In genomic region chr16:643050-643368, GRCh38 we compare ENCODE assay signal across 8 cellular contexts. TPM values are rescaled to one million over a fixed set of nuclear protein-coding genes. Genes with fewer than 3 reads are reported as not detected.
DNase-seq lines count a peak whose midpoint lies in the region; ATAC-seq and TF ChIP-seq lines count a peak whose summit lies in the region.

No MANE protein-coding gene starts in this region.

- peaks cover 3% of the 10 kb centered on the region for H3K27me3 Mint-ChIP-seq in neural progenitor cell (ENCODE audit: insufficient read depth, low read depth)

- H3K4me2 ChIP-seq in BLaER1 treated with 17β-estradiol and CSF1 and Interleukin-3, amounts not matched to agents 10 nM and 100 nM = peak overlapping the region; percentile 86 to 100 (median 99)
- peak overlapping the region; percentile 76 for H3K4me2 ChIP-seq in Loucy (ENCODE audit: low read depth, low read length, poor library complexity, severe bottlenecking)
- H3K4me2 ChIP-seq in neural progenitor cell = no peak overlapping the region

- no peak overlapping the region for H3K27ac Mint-ChIP-seq in neural progenitor cell

- peak overlapping the region; percentile 76 to 92 (median 87) for H3K9ac ChIP-seq in BLaER1 treated with 17β-estradiol and CSF1 and Interleukin-3, amounts not matched to agents 10 nM and 100 nM
- H3K9ac ChIP-seq in Loucy (ENCODE audit: low read depth, low read length, poor library complexity, severe bottlenecking) (peak overlapping the region; percentile 62), duodenal mucosa (ENCODE audit: low read depth in 1 of 2, low read length in 2 of 2) (peak overlapping the region; percentile 79), neural progenitor cell (no peak overlapping the region)

- peak overlapping the region; percentile 76 to 95 (median 86) for H3K4me3 ChIP-seq in BLaER1 treated with 17β-estradiol and CSF1 and Interleukin-3, amounts not matched to agents 10 nM and 100 nM
- H3K4me3 ChIP-seq in Loucy (ENCODE audit: low read length, poor library complexity, severe bottlenecking) (peak overlapping the region; percentile 82), duodenal mucosa (ENCODE audit: low read depth in 1 of 2, low read length in 2 of 2) (peak overlapping the region; percentile 73 to 83), neural progenitor cell (no peak overlapping the region)

- ATAC-seq in HG02642 (IDR thresholded peaks at IDR 0.05; ENCODE audit: poor library complexity, unreplicated experiment) = no peak

- no peaks in the 10 kb centered on the region for H3K9me3 Mint-ChIP-seq in neural progenitor cell

- no peaks in the 10 kb centered on the region for H3K9me3 ChIP-seq in BLaER1 treated with 17β-estradiol and CSF1 and Interleukin-3, amounts not matched to agents 10 nM and 100 nM (replicated peaks in 1 of 11)
- H3K9me3 ChIP-seq in Loucy (ENCODE audit: insufficient read depth, low read depth, low read length) (no peaks in the 10 kb centered on the region), duodenal mucosa (ENCODE audit: control insufficient read depth in 1 of 2, low read length in 2 of 2) (no peaks in the 10 kb centered on the region), neural progenitor cell (ENCODE audit: low read depth) (no peaks in the 10 kb centered on the region)

- peaks cover 5% of the 10 kb centered on the region; the same call in 1 of the 2 replicates for H3K79me2 ChIP-seq in Loucy (ENCODE audit: insufficient read depth, low read length)
- no peaks in the 10 kb centered on the region for H3K79me2 ChIP-seq in neural progenitor cell (ENCODE audit: low read depth)

- peaks cover 26 to 57% (median 52%) of the 10 kb centered on the region in 11 experiments; a peak in 19 of 22 replicates for H4K20me1 ChIP-seq in BLaER1 treated with 17β-estradiol and CSF1 and Interleukin-3, amounts not matched to agents 10 nM and 100 nM
- H4K20me1 ChIP-seq in Loucy (ENCODE audit: insufficient read depth, low read length, poor library complexity, severe bottlenecking) = no peaks in the 10 kb centered on the region
- H4K20me1 ChIP-seq in neural progenitor cell (ENCODE audit: low read depth) = peaks cover 11% of the 10 kb centered on the region

- no peaks in the 10 kb centered on the region for H3K9me2 ChIP-seq in Loucy (replicated peaks; ENCODE audit: low read depth, low read length)

- H3K4me1 ChIP-seq in BLaER1 treated with 17β-estradiol and CSF1 and Interleukin-3, amounts not matched to agents 10 nM and 100 nM = peaks cover 76 to 92% (median 84%) of the 10 kb centered on the region in 10 experiments
- H3K4me1 ChIP-seq in Loucy (ENCODE audit: insufficient read depth, low read length, poor library complexity, severe bottlenecking) (peaks cover 6% of the 10 kb centered on the region), duodenal mucosa (ENCODE audit: control insufficient read depth in 1 of 2, insufficient read depth in 2 of 2, low read length in 2 of 2) (peaks cover 44 to 53% of the 10 kb centered on the region in 2 donors), neural progenitor cell (peaks cover 10% of the 10 kb centered on the region)

- H3K4me3 Mint-ChIP-seq in neural progenitor cell = peak overlapping the region; percentile 79

- H3K27me3 ChIP-seq in BLaER1 treated with 17β-estradiol and CSF1 and Interleukin-3, amounts not matched to agents 10 nM and 100 nM = no peaks in the 10 kb centered on the region
- no peaks in the 10 kb centered on the region for H3K27me3 ChIP-seq in Loucy (ENCODE audit: insufficient read depth, low read length, poor library complexity, severe bottlenecking)
- no peaks in the 10 kb centered on the region for H3K27me3 ChIP-seq in duodenal mucosa (ENCODE audit: control insufficient read depth in 1 of 2, insufficient read depth in 2 of 2, low read length in 2 of 2)
- H3K27me3 ChIP-seq in neural progenitor cell = peaks cover 34% of the 10 kb centered on the region

- no peak for TF ChIP-seq CTCF in Loucy (conservative IDR thresholded peaks at IDR 0.05; ENCODE audit: low read length)
- TF ChIP-seq CTCF in neural progenitor cell (IDR thresholded peaks at IDR 0.05) = no peak

- H3K36me3 ChIP-seq in BLaER1 treated with 17β-estradiol and CSF1 and Interleukin-3, amounts not matched to agents 10 nM and 100 nM = peaks cover 0 to 37% (median 22%) of the 10 kb centered on the region in 11 experiments; a peak in 15 of 22 replicates
- H3K36me3 ChIP-seq in Loucy (ENCODE audit: insufficient read depth, low read length) (no peaks in the 10 kb centered on the region), duodenal mucosa (ENCODE audit: control insufficient read depth in 1 of 2, insufficient read depth in 2 of 2, low read length in 2 of 2) (no peaks in the 10 kb centered on the region), neural progenitor cell (no peaks in the 10 kb centered on the region)

- peaks cover 18% of the 10 kb centered on the region for H3K4me1 Mint-ChIP-seq in neural progenitor cell

- no peak for DNase-seq in neural progenitor cell (ENCODE audit: low spot score)
- DNase-seq in NCI-H446 (lab: John Stamatoyannopoulos, UW) = no peak
- DNase-seq in CD1c-positive myeloid dendritic cell (ENCODE audit: extremely low spot score) = no peak
- no peak for DNase-seq in GM19240 (ENCODE audit: insufficient read length, low spot score)

- H3K36me3 Mint-ChIP-seq in neural progenitor cell = no peaks in the 10 kb centered on the region

- H3F3A ChIP-seq in Loucy (ENCODE audit: low read depth) (no peaks in the 10 kb centered on the region), neural progenitor cell (ENCODE audit: low read depth) (peaks cover 23% of the 10 kb centered on the region)

- H2AFZ ChIP-seq in Loucy (ENCODE audit: low read length) (no peak overlapping the region), neural progenitor cell (replicated peaks) (no peak overlapping the region)

- peak overlapping the region; percentile 78 to 91 (median 85); a peak in 21 of 22 replicates for H3K27ac ChIP-seq in BLaER1 treated with 17β-estradiol and CSF1 and Interleukin-3, amounts not matched to agents 10 nM and 100 nM
- peak overlapping the region; percentile 62 for H3K27ac ChIP-seq in duodenal mucosa (ENCODE audit: low read depth, low read length)
- H3K27ac ChIP-seq in neural progenitor cell = no peak overlapping the region

RNA-seq across cellular contexts. Expression of gene MCRIP2, which starts 1.4 kb away (rescaled TPM):
- 1.5 and 4.7 TPM in 2 replicates for total RNA-seq in neural progenitor cell (ENCODE audit: low replicate concordance)

RNA-seq across cellular contexts. Expression of gene WDR90, which starts 6.2 kb away (rescaled TPM):
- total RNA-seq in neural progenitor cell (ENCODE audit: low replicate concordance) = 9.3 and 33.4 TPM in 2 replicates

RNA-seq across cellular contexts. Expression of gene METTL26, which starts 6.9 kb away (rescaled TPM):
- 46.0 and 125 TPM in 2 replicates for total RNA-seq in neural progenitor cell (ENCODE audit: low replicate concordance)

RNA-seq across cellular contexts. Expression of gene WFIKKN1, which starts 12.2 kb away (rescaled TPM):
- 5.9 and 22.5 TPM in 2 replicates for total RNA-seq in neural progenitor cell (ENCODE audit: low replicate concordance)

RNA-seq across cellular contexts. Expression of gene RHOT2, which starts 24.9 kb away (rescaled TPM):
- total RNA-seq in neural progenitor cell (ENCODE audit: low replicate concordance) = 34.0 and 138 TPM in 2 replicates
